Comparison of ENCODE assay signal across 13 cellular contexts in genomic region chr19:8342316-8342683, GRCh38. TPM values are rescaled to one million over a fixed set of nuclear protein-coding genes. Genes with fewer than 3 reads are reported as not detected.
DNase-seq lines count a peak whose midpoint lies in the region; ATAC-seq and TF ChIP-seq lines count a peak whose summit lies in the region.
"Had no signal": no experiment of that assay in that cellular context is flagged by ENCODE, and none has a peak within 500 bp of the region (broad histone marks: within the 10 kb centered on the region; RNA-seq: fewer than 3 reads in every experiment).

No MANE protein-coding gene starts in this region.

- H2BK5ac ChIP-seq in mesenchymal stem cell (ENCODE audit: low read depth, low read length, poor library complexity, severe bottlenecking) = no peak overlapping the region

- DNase-seq in stimulated activated naive CD8-positive, alpha-beta T cell treated with anti-CD3 and anti-CD28 coated beads, Interleukin-15, amount 100 ng/mL, for 72 hours = no peak
- no peak for DNase-seq in stimulated activated naive CD8-positive, alpha-beta T cell treated with anti-CD3 and anti-CD28 coated beads, Interleukin-15, Interleukin-2, amounts not matched to agents 100 U/mL and 50 U/mL, for 24 hours
- DNase-seq in endodermal cell (peak; percentile 66), natural killer cell (no peak), GM13976 (ENCODE audit: low spot score) (no peak), midbrain (lab: John Stamatoyannopoulos, UW) (no peak), mesenchymal stem cell (no peak), A172 (ENCODE audit: low spot score) (no peak)
- DNase-seq: AML-193, hypothalamus, WERI-Rb-1 had no signal

- H3K18ac ChIP-seq in mesenchymal stem cell (ENCODE audit: low read depth in 1 of 2, low read length in 2 of 2) = no peak overlapping the region

- H2BK15ac ChIP-seq in mesenchymal stem cell (ENCODE audit: low read depth, poor library complexity, severe bottlenecking) = no peak overlapping the region

- no peak overlapping the region for H4K91ac ChIP-seq in mesenchymal stem cell (ENCODE audit: low read length)

- no peak overlapping the region for H3K4me3 ChIP-seq in endodermal cell (ENCODE audit: low read length)
- H3K4me3 ChIP-seq in mesenchymal stem cell (ENCODE audit: insufficient read depth in 1 of 2, low read depth in 1 of 2, low read length in 2 of 2) = no peak overlapping the region

- H3K36me3 ChIP-seq in endodermal cell (ENCODE audit: control insufficient read depth, insufficient read depth, low read length) (no peaks in the 10 kb centered on the region), mesenchymal stem cell (ENCODE audit: control insufficient read depth in 1 of 2, insufficient read depth in 2 of 2, low read depth in 1 of 2, low read length in 2 of 2) (no peaks in the 10 kb centered on the region)
- H3K36me3 ChIP-seq: WERI-Rb-1 had no signal

- peaks cover 41% of the 10 kb centered on the region for H3K27me3 Mint-ChIP-seq in stimulated activated naive CD8-positive, alpha-beta T cell treated with anti-CD3 and anti-CD28 coated beads, Interleukin-15, amount 100 ng/mL, for 72 hours
- peaks cover 42% of the 10 kb centered on the region for H3K27me3 Mint-ChIP-seq in endodermal cell (ENCODE audit: insufficient read depth)
- H3K27me3 Mint-ChIP-seq in natural killer cell (ENCODE audit: low read depth in 2 of 2) = no peaks in the 10 kb centered on the region

- no peak overlapping the region for H2AFZ ChIP-seq in mesenchymal stem cell (ENCODE audit: low read depth, low read length)

- H3K9ac ChIP-seq in endodermal cell (ENCODE audit: extremely low read depth, low read length, poor library complexity, severe bottlenecking) (no peak overlapping the region), mesenchymal stem cell (ENCODE audit: low read length) (no peak overlapping the region)

- H3K36me3 Mint-ChIP-seq in endodermal cell (ENCODE audit: low read depth) = no peaks in the 10 kb centered on the region
- no peaks in the 10 kb centered on the region for H3K36me3 Mint-ChIP-seq in natural killer cell

- H3K4me1 ChIP-seq in endodermal cell (ENCODE audit: control insufficient read depth, insufficient read depth, low read length) (no peaks in the 10 kb centered on the region), mesenchymal stem cell (ENCODE audit: control insufficient read depth, insufficient read depth, low read depth, low read length) (peaks cover 16% of the 10 kb centered on the region)

- in situ Hi-C loops in GM13976 (cut with MboI; ENCODE audit: low sequenced_read_pairs, unreplicated experiment) = no loop called here

- H3K79me1 ChIP-seq in mesenchymal stem cell (replicated peaks; ENCODE audit: low read length, poor library complexity, severe bottlenecking) = no peaks in the 10 kb centered on the region

- H3K27ac Mint-ChIP-seq in stimulated activated naive CD8-positive, alpha-beta T cell treated with anti-CD3 and anti-CD28 coated beads, Interleukin-15, amount 100 ng/mL, for 72 hours = no peak overlapping the region
- no peak overlapping the region for H3K27ac Mint-ChIP-seq in endodermal cell
- H3K27ac Mint-ChIP-seq in natural killer cell = peak overlapping the region; percentile 62 to 86
- H3K27ac Mint-ChIP-seq: nephron had no signal

- H3K4me2 ChIP-seq in mesenchymal stem cell (ENCODE audit: low read length, poor library complexity, severe bottlenecking) = no peak overlapping the region

- TF ChIP-seq CTCF in endodermal cell (conservative IDR thresholded peaks at IDR 0.05) = no peak
- no peak for TF ChIP-seq CTCF in natural killer cell (IDR thresholded peaks at IDR 0.05)
- TF ChIP-seq CTCF in GM13976 (IDR thresholded peaks at IDR 0.05; ENCODE audit: borderline replicate concordance, control extremely low read depth, extremely low read depth, insufficient read depth, missing control alignments) = no peak

- H4K8ac ChIP-seq in mesenchymal stem cell (ENCODE audit: low read length) = no peak overlapping the region

- H3K14ac ChIP-seq in mesenchymal stem cell (ENCODE audit: low read length in 2 of 2) = no peak overlapping the region

- H3K27me3 ChIP-seq in endodermal cell (ENCODE audit: control insufficient read depth, insufficient read depth, low read length, poor library complexity, severe bottlenecking) (peaks cover 20% of the 10 kb centered on the region), mesenchymal stem cell (ENCODE audit: control insufficient read depth in 1 of 2, insufficient read depth in 1 of 2, low read length in 2 of 2) (peaks cover 21 to 51% of the 10 kb centered on the region in 2 experiments)

- H2AK5ac ChIP-seq in mesenchymal stem cell (ENCODE audit: low read length, severe bottlenecking) = no peak overlapping the region

- H3K4me3 Mint-ChIP-seq in stimulated activated naive CD8-positive, alpha-beta T cell treated with anti-CD3 and anti-CD28 coated beads, Interleukin-15, amount 100 ng/mL, for 72 hours = peak overlapping the region; percentile 59 to 90
- H3K4me3 Mint-ChIP-seq in endodermal cell (peak overlapping the region; percentile 56), natural killer cell (peak overlapping the region; percentile 65)

- 47 to 57% methylated on average over 4 to 14 of the region's 14 CpGs for WGBS in endodermal cell (ENCODE audit: insufficient coverage in 1 of 2, insufficient read length in 1 of 2), 2 experiments
- WGBS in mesenchymal stem cell = 51% methylated on average over 14 of the region's 14 CpGs

- H3K23ac ChIP-seq in mesenchymal stem cell (ENCODE audit: low read length in 2 of 2) = no peak overlapping the region

- no peaks in the 10 kb centered on the region for H3K9me3 ChIP-seq in endodermal cell (ENCODE audit: control insufficient read depth, low read length)
- no peaks in the 10 kb centered on the region for H3K9me3 ChIP-seq in mesenchymal stem cell (ENCODE audit: control insufficient read depth, low read length)

- intact Hi-C loops in natural killer cell (cut with micrococcal nuclease) = no loop called here

- H3K9me3 Mint-ChIP-seq in stimulated activated naive CD8-positive, alpha-beta T cell treated with anti-CD3 and anti-CD28 coated beads, Interleukin-15, amount 100 ng/mL, for 72 hours = no peaks in the 10 kb centered on the region
- H3K9me3 Mint-ChIP-seq in endodermal cell = no peaks in the 10 kb centered on the region
- no peaks in the 10 kb centered on the region for H3K9me3 Mint-ChIP-seq in natural killer cell
- H3K9me3 Mint-ChIP-seq: nephron had no signal

- H3K4me1 Mint-ChIP-seq in stimulated activated naive CD8-positive, alpha-beta T cell treated with anti-CD3 and anti-CD28 coated beads, Interleukin-15, amount 100 ng/mL, for 72 hours = peaks cover 27% of the 10 kb centered on the region
- H3K4me1 Mint-ChIP-seq in endodermal cell (peaks cover 4% of the 10 kb centered on the region), natural killer cell (peaks cover 12 to 23% of the 10 kb centered on the region in 2 donors)

- H3K4ac ChIP-seq in mesenchymal stem cell (ENCODE audit: low read depth in 1 of 2, low read length in 2 of 2) = no peak overlapping the region

- no peak overlapping the region for H2BK120ac ChIP-seq in mesenchymal stem cell (ENCODE audit: low read depth, low read length)

- ATAC-seq in stimulated activated naive CD8-positive, alpha-beta T cell treated with anti-CD3 and anti-CD28 coated beads, Interleukin-15, amount 100 ng/mL, for 72 hours = no peak
- no peak for ATAC-seq in stimulated activated naive CD8-positive, alpha-beta T cell treated with anti-CD3 and anti-CD28 coated beads, Interleukin-15, Interleukin-2, amounts not matched to agents 100 U/mL and 50 U/mL, for 24 hours
- ATAC-seq in natural killer cell = no peak

- H2BK12ac ChIP-seq in mesenchymal stem cell (ENCODE audit: low read length in 2 of 2) = peak overlapping the region in 1 of 2 experiments; percentile 29

- H3K27ac ChIP-seq in endodermal cell (ENCODE audit: low read depth, low read length) (no peak overlapping the region), mesenchymal stem cell (ENCODE audit: low read length, poor library complexity, severe bottlenecking) (no peak overlapping the region)
- H3K27ac ChIP-seq: RWPE1, WERI-Rb-1 had no signal

RNA-seq across cellular contexts. Expression of gene KANK3, which starts 0.8 kb away (rescaled TPM):
- total RNA-seq in endodermal cell (1 to 10 TPM; 2.3 to 2.6 TPM), natural killer cell (10 to 100 TPM in 1 of 3 donors, 1 to 10 TPM in 2; 5.7 to 16.9 (median 8.4) TPM)
- 1.6 TPM for polyA plus RNA-seq in endodermal cell (2013, experiment 1 of 2)
- polyA plus RNA-seq in endodermal cell (2013, experiment 2 of 2) = 1.4 TPM
- 0.14 TPM for polyA plus RNA-seq in mesenchymal stem cell (2013, experiment 1 of 2)
- polyA plus RNA-seq in mesenchymal stem cell (2013, experiment 2 of 2) = 0.23 TPM
- 1.0 and 1.2 TPM in 2 replicates for total RNA-seq in A172 (2014; rRNA removed; shearing (Covaris generic))

RNA-seq across cellular contexts. Expression of gene RPS28, which starts 21.0 kb away (rescaled TPM):
- total RNA-seq in endodermal cell = 1,000 to 10,000 TPM; 1,512 to 1,809 TPM
- 1,091 TPM for polyA plus RNA-seq in endodermal cell (2013, experiment 1 of 2)
- polyA plus RNA-seq in endodermal cell (2013, experiment 2 of 2) = 978 TPM
- 1,000 to 10,000 TPM; 1,133 to 1,486 (median 1,403) TPM for total RNA-seq in natural killer cell
- polyA plus RNA-seq in mesenchymal stem cell (2013, experiment 1 of 2) = 1,490 TPM
- polyA plus RNA-seq in mesenchymal stem cell (2013, experiment 2 of 2) = 1,615 TPM
- total RNA-seq in A172 (2014; rRNA removed; shearing (Covaris generic)) = 193 and 479 TPM in 2 replicates

RNA-seq across cellular contexts. Expression of gene NDUFA7, which starts 21.1 kb away (rescaled TPM):
- total RNA-seq in endodermal cell = 10 to 100 TPM; 75.7 to 86.2 TPM
- 132 TPM for polyA plus RNA-seq in endodermal cell (2013, experiment 1 of 2)
- 134 TPM for polyA plus RNA-seq in endodermal cell (2013, experiment 2 of 2)
- total RNA-seq in natural killer cell = 10 to 100 TPM; 19.3 to 28.5 (median 28.4) TPM
- 104 TPM for polyA plus RNA-seq in mesenchymal stem cell (2013, experiment 1 of 2)
- polyA plus RNA-seq in mesenchymal stem cell (2013, experiment 2 of 2) = 104 TPM
- total RNA-seq in A172 (2014; rRNA removed; shearing (Covaris generic)) = 31.8 and 71.4 TPM in 2 replicates

RNA-seq across cellular contexts. Expression of gene ANGPTL4, which starts 21.7 kb away (rescaled TPM):
- total RNA-seq in endodermal cell (10 to 100 TPM; 10.9 to 13.2 TPM), natural killer cell (not detected)
- 4.2 TPM for polyA plus RNA-seq in endodermal cell (2013, experiment 1 of 2)
- polyA plus RNA-seq in endodermal cell (2013, experiment 2 of 2) = 2.9 TPM
- polyA plus RNA-seq in mesenchymal stem cell (2013, experiment 1 of 2) = 48.8 TPM
- polyA plus RNA-seq in mesenchymal stem cell (2013, experiment 2 of 2) = 48.5 TPM
- not detected in 2 replicates for total RNA-seq in A172 (2014; rRNA removed; shearing (Covaris generic))

RNA-seq across cellular contexts. Expression of gene CD320, which starts 34.1 kb away (rescaled TPM):
- total RNA-seq in endodermal cell (10 to 100 TPM; 63.4 to 72.7 TPM), natural killer cell (10 to 100 TPM; 17.0 to 47.1 (median 38.7) TPM)
- 51.6 TPM for polyA plus RNA-seq in endodermal cell (2013, experiment 1 of 2)
- 52.4 TPM for polyA plus RNA-seq in endodermal cell (2013, experiment 2 of 2)
- polyA plus RNA-seq in mesenchymal stem cell (2013, experiment 1 of 2) = 16.5 TPM
- 16.4 TPM for polyA plus RNA-seq in mesenchymal stem cell (2013, experiment 2 of 2)
- total RNA-seq in A172 (2014; rRNA removed; shearing (Covaris generic)) = 53.1 and 70.6 TPM in 2 replicates

Comparison
In these comparisons a context has a peak if more than half of its experiments do, and no peak if none do; other contexts are left out.
1. H3K27ac Mint-ChIP-seq: peak in natural killer cell (2 of 2); none in stimulated activated naive CD8-positive, alpha-beta T cell treated with anti-CD3 and anti-CD28 coated beads, Interleukin-15, amount 100 ng/mL, for 72 hours (0 of 2) and endodermal cell (single experiment).
2. Peak in every context shown above with its lines, with median percentiles within 50 percentile points of each other: H3K4me3 Mint-ChIP-seq.